Comparison of ENCODE assay signal across 8 cellular contexts in the genomic region with DNA sequence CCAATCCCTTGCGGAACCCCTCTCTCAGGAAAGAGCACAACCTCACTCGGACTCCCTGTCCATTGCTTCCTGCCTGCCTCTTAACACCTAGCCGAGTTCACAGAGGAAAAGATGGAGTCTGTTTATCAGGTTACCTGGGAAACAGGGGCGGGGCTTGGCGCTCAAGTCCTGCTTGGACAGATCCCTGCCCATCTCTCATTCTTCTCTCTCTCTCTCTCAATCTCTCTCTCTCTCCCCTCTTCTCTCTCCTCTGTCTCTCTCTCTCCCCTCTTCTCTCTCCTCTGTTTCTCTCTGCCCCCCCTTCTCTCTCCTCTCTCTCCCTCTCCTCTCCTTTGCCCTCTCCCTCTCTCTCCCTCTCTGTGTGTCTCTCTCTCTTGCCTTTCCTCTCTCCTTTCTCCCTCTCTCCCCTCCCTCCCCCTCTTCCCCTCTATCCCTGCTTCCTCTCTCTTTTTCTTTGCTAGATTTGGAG. TPM values are rescaled to one million over a fixed set of nuclear protein-coding genes. Genes with fewer than 3 reads are reported as not detected.
DNase-seq lines count a peak whose midpoint lies in the region; ATAC-seq and TF ChIP-seq lines count a peak whose summit lies in the region.

A gene with protein sequence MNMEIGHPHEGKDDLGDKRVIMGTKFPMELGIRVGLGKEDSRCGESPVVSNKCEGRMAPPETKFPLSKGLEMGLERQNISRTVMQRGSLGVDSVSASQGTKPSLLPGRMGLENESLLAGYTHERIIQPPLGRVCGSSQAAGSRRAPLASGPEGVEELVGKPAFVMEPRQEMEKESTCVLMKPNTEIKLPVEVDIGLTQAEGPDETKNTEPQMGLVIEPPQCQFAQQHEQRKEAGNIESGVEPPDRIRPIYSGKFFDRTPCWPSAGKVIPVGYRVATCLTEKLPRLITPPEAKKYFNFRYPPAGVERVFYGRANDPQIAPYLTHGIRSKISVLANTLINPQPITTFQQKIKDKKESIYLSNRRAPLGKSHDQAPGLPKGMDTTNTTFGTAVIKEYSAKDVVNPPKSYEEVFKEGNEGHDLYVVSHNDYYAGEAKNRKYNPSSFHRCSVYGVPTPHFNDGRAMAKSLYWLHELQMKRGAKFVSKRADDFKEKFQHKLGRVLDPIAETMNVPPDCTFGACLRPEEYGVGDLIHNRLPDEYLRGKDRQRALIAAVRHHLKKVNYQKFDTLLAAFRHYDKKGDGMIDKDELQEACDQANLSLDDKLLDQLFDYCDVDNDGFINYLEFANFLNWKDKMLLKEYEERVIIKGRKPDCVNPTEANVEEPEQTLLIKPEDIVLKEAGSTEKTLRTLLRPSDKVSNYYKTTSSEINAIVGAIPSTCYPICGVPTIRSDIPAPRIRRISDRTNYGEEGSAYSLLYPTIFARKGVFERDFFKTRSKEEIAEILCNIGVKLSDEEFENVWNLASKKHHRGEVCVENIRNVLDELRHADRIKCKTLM (minus strand): TSS at position 120 of the 469 bp plus-strand sequence. CDS start 199 bp downstream, outside the sequence.

- H3K36me3 ChIP-seq in BE2C, result no peaks in the 10 kb centered on the region
- no peaks in the 10 kb centered on the region for H3K36me3 ChIP-seq in iPS-15b (ENCODE audit: control insufficient read depth, insufficient read depth, low read length)

- H3K9ac ChIP-seq in iPS-15b (ENCODE audit: low read depth, low read length), result peak within 1 kb of the TSS; percentile 30

- DNase-seq in BE2C, result peak; percentile 66
- DNase-seq in HPDE6-E6E7 (ENCODE audit: extremely low spot score), result peak; percentile 3
- peak; percentile 63 for DNase-seq in SK-N-DZ (ENCODE audit: low spot score)
- no peak for DNase-seq in RKO (ENCODE audit: low spot score)
- no peak for DNase-seq in NCI-H1048 (lab: John Stamatoyannopoulos, UW)

- H3K27me3 ChIP-seq in BE2C (no peaks in the 10 kb centered on the region), iPS-15b (ENCODE audit: control insufficient read depth, insufficient read depth, low read length) (no peaks in the 10 kb centered on the region)

- no peaks in the 10 kb centered on the region for H3K4me1 ChIP-seq in BE2C
- peaks cover 3% of the 10 kb centered on the region for H3K4me1 ChIP-seq in iPS-15b (ENCODE audit: control insufficient read depth, insufficient read depth, low read length)

- H3K4me3 ChIP-seq in BE2C (ENCODE audit: low read depth, low read length) (peak within 1 kb of the TSS; percentile 31; the same call in 1 of the 2 replicates), iPS-15b (ENCODE audit: low read depth, low read length) (peak within 1 kb of the TSS; percentile 71)

- no peak for ATAC-seq in GM19467 (IDR thresholded peaks at IDR 0.05; ENCODE audit: unreplicated experiment)
- no peak for ATAC-seq in HG03432 (IDR thresholded peaks at IDR 0.05; ENCODE audit: unreplicated experiment)

- H3K9me3 ChIP-seq in BE2C (no peaks in the 10 kb centered on the region), iPS-15b (ENCODE audit: control insufficient read depth, insufficient read depth, low read length) (no peaks in the 10 kb centered on the region)

- TF ChIP-seq CTCF in BE2C (IDR thresholded peaks at IDR 0.05; ENCODE audit: low read depth, low read length), result no peak

RNA-seq across cellular contexts. Expression of the gene that starts here (rescaled TPM):
- polyA plus RNA-seq in BE2C (2012; ENCODE audit: insufficient read depth, insufficient read length, low read depth), result not detected
- polyA plus RNA-seq in SK-N-DZ (2014; cell fraction: cytosol; rRNA removed), result 0.08 and 0.34 TPM in 2 replicates
- 0.05 TPM in 1 of 2 replicates, not detected in the other for polyA plus RNA-seq in SK-N-DZ (2014; cell fraction: nucleus; rRNA removed)

Comparison
In these comparisons a context has a peak if more than half of its experiments do, and no peak if none do; other contexts are left out.
1. DNase-seq: peak in BE2C (single experiment), HPDE6-E6E7 (single experiment) and SK-N-DZ (single experiment); none in RKO (single experiment) and NCI-H1048 (single experiment).